Comparison of ENCODE assay signal across 8 cellular contexts in genomic region chr10:89414146-89414878, GRCh38. TPM values are rescaled to one million over a fixed set of nuclear protein-coding genes. Genes with fewer than 3 reads are reported as not detected.
DNase-seq lines count a peak whose midpoint lies in the region; ATAC-seq and TF ChIP-seq lines count a peak whose summit lies in the region.

Gene IFIT5, plus strand, starts transcription at chr10:89414568. Its CDS starts 231 bp downstream, at chr10:89414799.

- DNase-seq in C1 segment of cervical spinal cord (lab: John Stamatoyannopoulos, UW) (peak in 11 of 14 donors; percentile 66 to 88 (median 74)), GM19240 (ENCODE audit: insufficient read length, low spot score) (peak; percentile 47), NOMO-1 treated with DMSO at 0.1 percent for 48 hours (lab: John Stamatoyannopoulos, UW; ENCODE audit: unreplicated experiment) (peak; percentile 78), activated T-cell treated with anti-CD3 and anti-CD28 coated beads for 24 hours (ENCODE audit: low read depth) (peak; percentile 38), epidermal melanocyte (ENCODE audit: insufficient read length, low spot score) (peak; percentile 32), mesothelial cell of epicardium (ENCODE audit: low spot score in 2 of 2, unreplicated experiment in 2 of 2) (peak; percentile 71 to 79)
- peak; percentile 27 to 42 for DNase-seq in stimulated activated CD8-positive, alpha-beta memory T cell treated with anti-CD3 and anti-CD28 coated beads, Interleukin-15, amount 100 ng/mL, for 4 hours (ENCODE audit: low read depth in 2 of 2)

- TF ChIP-seq CTCF in mesothelial cell of epicardium (IDR thresholded peaks at IDR 0.05; ENCODE audit: unreplicated experiment) = no peak

- peaks cover 31% of the 10 kb centered on the region for H3K4me1 Mint-ChIP-seq in mesothelial cell of epicardium

- peak; percentile 72 for ATAC-seq in HG03442 (IDR thresholded peaks at IDR 0.05; ENCODE audit: unreplicated experiment)

- H3K36me3 Mint-ChIP-seq in mesothelial cell of epicardium = peaks cover 11% of the 10 kb centered on the region

- H3K9me3 Mint-ChIP-seq in mesothelial cell of epicardium = no peaks in the 10 kb centered on the region

- peak within 1 kb of the TSS; percentile 94 for H3K4me3 Mint-ChIP-seq in mesothelial cell of epicardium

- H3K27me3 Mint-ChIP-seq in mesothelial cell of epicardium (ENCODE audit: low read depth) = no peaks in the 10 kb centered on the region

- peak within 1 kb of the TSS; percentile 100 for H3K27ac Mint-ChIP-seq in mesothelial cell of epicardium

RNA-seq across cellular contexts. Expression of gene IFIT5, which starts in this region (rescaled TPM):
- 19.1 to 20.5 TPM (median 20.1 TPM) in 3 replicates for total RNA-seq in mesothelial cell of epicardium

Comparison
In these comparisons a context has a peak if more than half of its experiments do, and no peak if none do; other contexts are left out.
1. Peak in every context shown above with its lines: DNase-seq and ATAC-seq.